Comparison of ENCODE assay signal across 13 cellular contexts in genomic region chr10:129096340-129096984, GRCh38.
DNase-seq lines count a peak whose midpoint lies in the region; ATAC-seq, FAIRE-seq and TF ChIP-seq lines count a peak whose summit lies in the region.
"Had no signal": no experiment of that assay in that cellular context is flagged by ENCODE, and none has a peak within 500 bp of the region (broad histone marks: within the 10 kb centered on the region; RNA-seq: fewer than 3 reads in every experiment).

No MANE protein-coding gene starts in this region.

- peak overlapping the region in 1 of 2 donors; percentile 54 for H3K27ac ChIP-seq in thoracic aorta
- H3K27ac ChIP-seq: 22Rv1 had no signal

- no peaks in the 10 kb centered on the region for H3K9me3 ChIP-seq in thoracic aorta

- no peak overlapping the region for H3K4me3 ChIP-seq in cardiac fibroblast (replicated peaks in 1 of 2; ENCODE audit: low read depth in 2 of 2, low read length in 2 of 2)
- H3K4me3 ChIP-seq in thoracic aorta, result peak overlapping the region; percentile 54
- H3K4me3 ChIP-seq: K562 had no signal

- peaks cover 23 to 33% of the 10 kb centered on the region in 2 donors for H3K4me1 ChIP-seq in thoracic aorta (ENCODE audit: control insufficient read depth in 1 of 2, low read depth in 2 of 2)

- ATAC-seq in thoracic aorta (ENCODE audit: insufficient number of reproducible peaks, low FRiP score, low read depth), result peak; percentile 98
- no peak for ATAC-seq in activated CD4-positive, CD25-positive, alpha-beta regulatory T cell treated with anti-CD3 and anti-CD28 coated beads, Interleukin-2, amount 50 U/mL, for 24 hours
- ATAC-seq: K562 had no signal

- H3K36me3 ChIP-seq in thoracic aorta, result no peaks in the 10 kb centered on the region

- DNase-seq in DMS 273 (lab: John Stamatoyannopoulos, UW; ENCODE audit: unreplicated experiment) (peak; percentile 4), DMS 273 treated with DMSO at 0.1 percent for 48 hours (lab: John Stamatoyannopoulos, UW) (no peak), cardiac fibroblast (ENCODE audit: low read depth in 2 of 2) (peak; percentile 95 to 99), left kidney (ENCODE audit: low read depth, low spot score) (peak; percentile 40), thoracic aorta (ENCODE audit: low spot score) (peak; percentile 29), RCC 7860 (ENCODE audit: low spot score) (no peak), activated gamma-delta T cell (lab: John Stamatoyannopoulos, UW) (no peak)
- DNase-seq: activated gamma-delta T cell treated with Interleukin-2 at 50 U/mL for 16 hours, DMS79, NCI-H510A treated with DMSO at 0.1 percent for 48 hours had no signal

- no peaks in the 10 kb centered on the region for H3K27me3 ChIP-seq in thoracic aorta (replicated peaks; ENCODE audit: insufficient read depth)

- FAIRE-seq in RCC 7860 (lab: Jason Lieb, UNC), result no peak
- FAIRE-seq: K562 had no signal

- no peak for TF ChIP-seq CTCF in cardiac fibroblast (IDR thresholded peaks at IDR 0.05; ENCODE audit: low read depth, low read length)
- no peak for TF ChIP-seq CTCF in thoracic aorta (IDR thresholded peaks at IDR 0.05)

Comparison
In these comparisons a context has a peak if more than half of its experiments do, and no peak if none do; other contexts are left out.
1. DNase-seq: peak in DMS 273 (single experiment), cardiac fibroblast (2 of 2), left kidney (single experiment) and thoracic aorta (single experiment); none in DMS 273 treated with DMSO at 0.1 percent for 48 hours (single experiment), RCC 7860 (single experiment) and activated gamma-delta T cell (single experiment).